ENCODE assay signal across 9 cellular contexts in the genomic region with DNA sequence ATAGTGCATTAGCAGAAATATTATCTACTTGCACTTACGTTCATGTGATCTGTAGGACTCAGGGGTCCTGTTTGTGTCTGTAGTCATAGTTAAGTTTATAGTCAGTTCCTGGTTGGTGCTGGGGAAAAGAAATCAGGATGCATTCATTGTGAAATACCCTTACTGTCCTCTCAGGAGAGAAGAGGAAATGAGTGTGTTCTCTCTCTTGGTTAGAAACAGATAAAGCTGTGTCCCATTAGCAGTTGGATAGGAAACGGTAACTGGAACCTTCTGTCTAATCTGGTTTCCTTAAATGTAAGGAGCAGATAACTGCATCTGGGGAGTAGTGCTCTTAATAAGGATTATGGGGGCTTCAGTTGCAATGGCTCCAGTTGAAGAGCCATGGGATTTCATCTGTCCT. TPM values are rescaled to one million over a fixed set of nuclear protein-coding genes. Genes with fewer than 3 reads are reported as not detected.
A peak's percentile ranks its signal among the peaks of the same experiment; 100 is the strongest.
DNase-seq lines count a peak whose midpoint lies in the region; ATAC-seq and TF ChIP-seq lines count a peak whose summit lies in the region.
"Had no signal": no experiment of that assay in that cellular context is flagged by ENCODE, and none has a peak within 500 bp of the region (broad histone marks: within the 10 kb centered on the region; RNA-seq: fewer than 3 reads in every experiment).

No MANE protein-coding gene starts in this region.

- H3K4me1 Mint-ChIP-seq in WTC11 = peaks cover 10% of the 10 kb centered on the region

- WGBS in spleen, 5 donors = 17 to 40% (median 31%) methylated on average over 2 of the region's 2 CpGs

- peak; percentile 89 for DNase-seq in HCEC 1CT
- DNase-seq in RPMI7951 (ENCODE audit: low read depth) = peak; percentile 70
- peak; percentile 69 for DNase-seq in fibroblast of the conjunctiva (ENCODE audit: low read depth)
- DNase-seq in spleen = no peak
- DNase-seq in GM19238 (ENCODE audit: insufficient read length, low spot score) = no peak
- DNase-seq in WTC11 (ENCODE audit: low spot score) = no peak
- no peak for DNase-seq in NCI-H446 treated with DMSO at 0.1 percent for 48 hours (lab: John Stamatoyannopoulos, UW)
- no peak for DNase-seq in putamen (ENCODE audit: low spot score)
- DNase-seq: stimulated activated naive B cell treated with anti-CD40 and anti-IgM and Interleukin-4, amounts not matched to agents 10 μg/mL and 1 μg/mL and 100 μg/mL, for 72 hours had no signal

- POLR2A ChIA-PET in WTC11 (lab: Charles Lee) = interaction anchor here (0.6 kb wide), 1 partner anchor 225 kb away, joined by 3 read pairs; no protein-coding TSS in a partner anchor

- H3K27me3 Mint-ChIP-seq in WTC11 (ENCODE audit: low read depth) = no peaks in the 10 kb centered on the region
- H3K27me3 Mint-ChIP-seq: stimulated activated naive B cell treated with anti-CD40 and anti-IgM and Interleukin-4, amounts not matched to agents 10 μg/mL and 1 μg/mL and 100 μg/mL, for 72 hours had no signal

- no peak overlapping the region for H3K4me3 Mint-ChIP-seq in WTC11
- H3K4me3 Mint-ChIP-seq: stimulated activated naive B cell treated with anti-CD40 and anti-IgM and Interleukin-4, amounts not matched to agents 10 μg/mL and 1 μg/mL and 100 μg/mL, for 72 hours had no signal

- peaks cover 14 to 74% (median 35%) of the 10 kb centered on the region in 6 donors for H3K4me1 ChIP-seq in spleen

- no peaks in the 10 kb centered on the region for H3K9me3 ChIP-seq in spleen

- H3K27me3 ChIP-seq in spleen (replicated peaks in 1 of 7) = no peaks in the 10 kb centered on the region

- TF ChIP-seq POLR2A in spleen (IDR thresholded peaks at IDR 0.05) = no peak

- CTCF ChIA-PET in WTC11 (lab: Charles Lee) = interaction anchor here (0.5 kb wide), 1 partner anchor 11 kb away, joined by 3 read pairs; no protein-coding TSS in a partner anchor

- peaks cover 0 to 1% (median 0%) of the 10 kb centered on the region in 6 donors for H3K36me3 ChIP-seq in spleen

- no peak for ATAC-seq in WTC11

- TF ChIP-seq CTCF in spleen (IDR thresholded peaks at IDR 0.05 in 8 of 11, conservative IDR thresholded peaks at IDR 0.05 in 3 of 11) (no peak), WTC11 (IDR thresholded peaks at IDR 0.05) (no peak)

- H3K36me3 Mint-ChIP-seq in WTC11 = no peaks in the 10 kb centered on the region

- intact Hi-C loops in spleen (cut with DNase I; ENCODE audit: low total_unique reads) = no loop called here

- peak overlapping the region; percentile 14 to 81 (median 69) for H3K27ac ChIP-seq in spleen

- H3K4me3 ChIP-seq in spleen = no peak overlapping the region

- no peaks in the 10 kb centered on the region for H3K9me3 Mint-ChIP-seq in WTC11
- H3K9me3 Mint-ChIP-seq: stimulated activated naive B cell treated with anti-CD40 and anti-IgM and Interleukin-4, amounts not matched to agents 10 μg/mL and 1 μg/mL and 100 μg/mL, for 72 hours had no signal

- no peak overlapping the region for H3K27ac Mint-ChIP-seq in WTC11

TF ChIP-seq in WTC11, 78 proteins besides CTCF, POLR2A, EP300 and RAD21:
- TF ChIP-seq, protein P1, sequence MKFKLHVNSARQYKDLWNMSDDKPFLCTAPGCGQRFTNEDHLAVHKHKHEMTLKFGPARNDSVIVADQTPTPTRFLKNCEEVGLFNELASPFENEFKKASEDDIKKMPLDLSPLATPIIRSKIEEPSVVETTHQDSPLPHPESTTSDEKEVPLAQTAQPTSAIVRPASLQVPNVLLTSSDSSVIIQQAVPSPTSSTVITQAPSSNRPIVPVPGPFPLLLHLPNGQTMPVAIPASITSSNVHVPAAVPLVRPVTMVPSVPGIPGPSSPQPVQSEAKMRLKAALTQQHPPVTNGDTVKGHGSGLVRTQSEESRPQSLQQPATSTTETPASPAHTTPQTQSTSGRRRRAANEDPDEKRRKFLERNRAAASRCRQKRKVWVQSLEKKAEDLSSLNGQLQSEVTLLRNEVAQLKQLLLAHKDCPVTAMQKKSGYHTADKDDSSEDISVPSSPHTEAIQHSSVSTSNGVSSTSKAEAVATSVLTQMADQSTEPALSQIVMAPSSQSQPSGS (CRISPR knock-in tag; IDR thresholded peaks at IDR 0.05; ENCODE audit: borderline replicate concordance, low read depth) = no peak
- no peak for TF ChIP-seq ATF1 (CRISPR knock-in tag; IDR thresholded peaks at IDR 0.05)
- TF ChIP-seq, protein P2, sequence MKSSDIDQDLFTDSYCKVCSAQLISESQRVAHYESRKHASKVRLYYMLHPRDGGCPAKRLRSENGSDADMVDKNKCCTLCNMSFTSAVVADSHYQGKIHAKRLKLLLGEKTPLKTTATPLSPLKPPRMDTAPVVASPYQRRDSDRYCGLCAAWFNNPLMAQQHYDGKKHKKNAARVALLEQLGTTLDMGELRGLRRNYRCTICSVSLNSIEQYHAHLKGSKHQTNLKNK (CRISPR knock-in tag; IDR thresholded peaks at IDR 0.05) = no peak

RNA-seq across cellular contexts. Expression of gene SDCCAG8, which starts 8.9 kb away (rescaled TPM):
- total RNA-seq in RPMI7951 (2014; rRNA removed; shearing (Covaris generic)) = 12.5 and 16.6 TPM in 2 replicates
- total RNA-seq in spleen (10 to 100 TPM; 37.5 to 79.3 (median 55.1) TPM), WTC11 (2021) (33.6 to 44.3 TPM (median 42.4 TPM) in 3 replicates)
- 10 to 100 TPM; 14.8 to 25.4 (median 18.9) TPM for polyA plus RNA-seq in spleen

RNA-seq across cellular contexts. Expression of gene CEP170, which starts 9.6 kb away (rescaled TPM):
- total RNA-seq in RPMI7951 (2014; rRNA removed; shearing (Covaris generic)) = 65.4 and 66.0 TPM in 2 replicates
- 10 to 100 TPM; 59.5 to 92.8 (median 81.7) TPM for total RNA-seq in spleen
- 10 to 100 TPM; 17.3 to 21.2 (median 18.0) TPM for polyA plus RNA-seq in spleen
- total RNA-seq in WTC11 (2021) = 89.6 to 94.7 TPM (median 90.3 TPM) in 3 replicates

Comparison
In these comparisons a context has a peak if more than half of its experiments do, and no peak if none do; other contexts are left out.
1. DNase-seq: peak in HCEC 1CT (single experiment), RPMI7951 (single experiment) and fibroblast of the conjunctiva (single experiment); none in spleen (single experiment), GM19238 (single experiment), WTC11 (single experiment), NCI-H446 treated with DMSO at 0.1 percent for 48 hours (single experiment) and putamen (single experiment).